In the genomic region with DNA sequence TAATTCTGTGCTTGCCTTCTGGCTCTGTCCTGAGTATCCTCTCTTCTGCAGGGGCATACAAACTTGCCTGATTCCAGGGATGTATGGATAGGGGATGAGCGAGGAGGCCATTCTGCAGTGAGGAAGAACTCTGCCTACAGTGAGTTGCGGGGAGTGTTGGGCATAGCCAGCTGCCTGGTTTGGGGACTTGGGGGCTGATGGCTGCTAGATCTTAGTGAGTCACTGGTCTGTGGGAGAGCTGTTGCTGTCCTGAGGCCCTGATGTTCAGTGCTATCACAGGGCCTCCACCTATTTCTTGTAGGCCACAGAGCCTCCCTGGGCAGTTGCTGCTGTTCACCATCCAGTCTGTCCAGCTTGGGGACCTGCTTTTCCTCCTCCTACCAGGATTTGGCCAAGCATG, we compare ENCODE assay signal across 18 cellular contexts. TPM values are rescaled to one million over a fixed set of nuclear protein-coding genes. Genes with fewer than 3 reads are reported as not detected.
DNase-seq lines count a peak whose midpoint lies in the region; TF ChIP-seq lines count a peak whose summit lies in the region.
"Had no signal": no experiment of that assay in that cellular context is flagged by ENCODE, and none has a peak within 500 bp of the region (broad histone marks: within the 10 kb centered on the region; RNA-seq: fewer than 3 reads in every experiment).

No MANE protein-coding gene starts in this region.

- H2AFZ ChIP-seq in hepatocyte: no peak overlapping the region

- no peaks in the 10 kb centered on the region for H3K9me3 ChIP-seq in hepatocyte (ENCODE audit: low read depth)
- H3K9me3 ChIP-seq: BLaER1 had no signal

- no peaks in the 10 kb centered on the region for H3K27me3 ChIP-seq in brain microvascular endothelial cell (replicated peaks)
- H3K27me3 ChIP-seq in hepatocyte: no peaks in the 10 kb centered on the region
- H3K27me3 ChIP-seq: BLaER1 had no signal

- no peaks in the 10 kb centered on the region for H4K20me1 ChIP-seq in hepatocyte (ENCODE audit: insufficient read depth, poor library complexity, severe bottlenecking)
- H4K20me1 ChIP-seq: BLaER1 had no signal

- DNase-seq in AG08395 (ENCODE audit: low spot score): peak; percentile 32
- peak; percentile 8 for DNase-seq in GM10248 (ENCODE audit: extremely low spot score)
- DNase-seq in brain microvascular endothelial cell: peak; percentile 30
- peak; percentile 36 for DNase-seq in myocyte (ENCODE audit: low read depth)
- no peak for DNase-seq in cerebellar nuclear complex (lab: John Stamatoyannopoulos, UW)
- DNase-seq in dedifferentiated amniotic fluid mesenchymal stem cell (ENCODE audit: extremely low spot score): no peak
- no peak for DNase-seq in stimulated activated naive CD4-positive, alpha-beta T cell treated with Interleukin-2 at 50 U/mL for 16 hours (lab: John Stamatoyannopoulos, UW)
- DNase-seq in hepatocyte (ENCODE audit: low spot score): no peak
- DNase-seq: 8988T, DND-41, NCI-H1417, NCI-H187 treated with DMSO at 0.1 percent for 48 hours, NCI-H2227 treated with DMSO at 0.1 percent for 48 hours, NCI-H524, PC-3 had no signal

- no peaks in the 10 kb centered on the region for H3K9me2 ChIP-seq in hepatocyte (replicated peaks; ENCODE audit: insufficient read depth)

- H3K36me3 ChIP-seq in brain microvascular endothelial cell (replicated peaks) (peaks cover 12% of the 10 kb centered on the region), hepatocyte (replicated peaks; ENCODE audit: insufficient read depth, low read depth) (no peaks in the 10 kb centered on the region)

- in situ Hi-C loops in brain microvascular endothelial cell (cut with HindIII; ENCODE audit: low pct_ligation_motif_present, low sequenced_read_pairs): no loop called here

- H3K4me3 ChIP-seq in brain microvascular endothelial cell (ENCODE audit: low read depth, low read length) (no peak overlapping the region), hepatocyte (no peak overlapping the region)
- H3K4me3 ChIP-seq: BLaER1 had no signal

- H3K79me2 ChIP-seq in hepatocyte: no peaks in the 10 kb centered on the region

- POLR2A ChIA-PET in GM10248 (lab: Yijun Ruan, JAX): no interaction called here

- H3K4me2 ChIP-seq in hepatocyte: no peak overlapping the region
- H3K4me2 ChIP-seq: BLaER1, KMS-11 had no signal

- TF ChIP-seq CTCF in GM10248 (IDR thresholded peaks at IDR 0.05; ENCODE audit: control extremely low read depth, extremely low read depth, low read depth, missing control alignments) (no peak), brain microvascular endothelial cell (IDR thresholded peaks at IDR 0.05; ENCODE audit: low read depth, low read length, missing control alignments) (no peak), hepatocyte (IDR thresholded peaks at IDR 0.05; ENCODE audit: poor library complexity) (no peak)

- H3K4me1 ChIP-seq in hepatocyte (ENCODE audit: insufficient read depth): no peaks in the 10 kb centered on the region

- CTCF ChIA-PET in GM10248 (lab: Yijun Ruan, JAX): interaction anchor here (1.5 to 3.1 kb wide), 2 partner anchors 10 to 12 kb away, joined by 5 to 16 read pairs; no protein-coding TSS in a partner anchor

- no peak overlapping the region for H3K27ac ChIP-seq in brain microvascular endothelial cell
- no peak overlapping the region for H3K27ac ChIP-seq in hepatocyte
- H3K27ac ChIP-seq: BLaER1, KMS-11, RWPE1 had no signal

- WGBS in hepatocyte (ENCODE audit: low lambda C conversion rate, missing lambda C conversion rate): 100% methylated on average over 2 of the region's 2 CpGs

RNA-seq across cellular contexts. Expression of a gene that starts 20.3 kb away (rescaled TPM):
- total RNA-seq in myocyte: 11.9 and 22.0 TPM in 2 replicates
- 10.2 TPM for polyA plus RNA-seq in myocyte (2012)
- 12.3 and 14.0 TPM in 2 replicates for total RNA-seq in hepatocyte
- 13.9 and 20.1 TPM in 2 replicates for polyA plus RNA-seq in hepatocyte

Comparison
In these comparisons a context has a peak if more than half of its experiments do, and no peak if none do; other contexts are left out.
1. DNase-seq: peak in AG08395 (single experiment), GM10248 (single experiment), brain microvascular endothelial cell (single experiment) and myocyte (single experiment); none in cerebellar nuclear complex (0 of 2), dedifferentiated amniotic fluid mesenchymal stem cell (single experiment), stimulated activated naive CD4-positive, alpha-beta T cell treated with Interleukin-2 at 50 U/mL for 16 hours (single experiment) and hepatocyte (single experiment).